ENCODE assay signal across 19 cellular contexts in genomic region chr4:108398836-108399235, GRCh38.
DNase-seq lines count a peak whose midpoint lies in the region; ATAC-seq, FAIRE-seq and TF ChIP-seq lines count a peak whose summit lies in the region.
"Had no signal": no experiment of that assay in that cellular context is flagged by ENCODE, and none has a peak within 500 bp of the region (broad histone marks: within the 10 kb centered on the region; RNA-seq: fewer than 3 reads in every experiment).

No MANE protein-coding gene starts in this region.

- TF ChIP-seq EP300 in K562 (IDR thresholded peaks at IDR 0.05; ENCODE audit: low read length), result no peak

- no peak overlapping the region for H2BK15ac ChIP-seq in mesendoderm (replicated peaks; ENCODE audit: low read depth)

- H3K23ac ChIP-seq in mesendoderm (ENCODE audit: low read length), result no peak overlapping the region

- H2AFZ ChIP-seq in K562 (ENCODE audit: low read depth, low read length), result 0 out of 2 replicates have a peak overlapping the region, but pooled peaks have one; percentile 18

- H4K8ac ChIP-seq in mesendoderm (ENCODE audit: low read depth, low read length), result no peak overlapping the region

- POLR2A ChIA-PET in HEK293 (lab: Yijun Ruan, JAX) (no interaction called here), K562 (lab: Yijun Ruan, JAX) (no interaction called here)

- 26% methylated on average over 7 of the region's 7 CpGs for WGBS in K562 (ENCODE audit: insufficient coverage, low coverage, missing lambda C conversion rate)
- no CpG with 5 or more reads among the region's 7 CpGs for WGBS in mesendoderm (ENCODE audit: extremely low coverage, insufficient coverage, low lambda C conversion rate)

- no peak for TF ChIP-seq RAD21 in K562 (CRISPR knock-in tag; conservative IDR thresholded peaks at IDR 0.05 in 1 of 2, IDR thresholded peaks at IDR 0.05 in 1 of 2)

- no peaks in the 10 kb centered on the region for H3K9me1 ChIP-seq in K562 (ENCODE audit: control insufficient read depth, insufficient read depth, low read length)

- TF ChIP-seq CTCF in HEK293 (tag by site-specific recombination; IDR thresholded peaks at IDR 0.05), result no peak
- TF ChIP-seq CTCF in K562 (IDR thresholded peaks at IDR 0.05 in 2 of 3, conservative IDR thresholded peaks at IDR 0.05 in 1 of 3; ENCODE audit: insufficient read depth in 2 of 3, low read depth in 1 of 3, low read length in 3 of 3), result no peak

- H3K27me3 ChIP-seq in BLaER1 (no peaks in the 10 kb centered on the region), K562 (ENCODE audit: control insufficient read depth in 2 of 2, insufficient read depth in 2 of 2, low read length in 2 of 2) (peaks cover 2 to 5% of the 10 kb centered on the region in 2 experiments; a peak in 1 of 5 replicates), mesendoderm (ENCODE audit: insufficient read depth, low read length, poor library complexity) (no peaks in the 10 kb centered on the region)
- H3K27me3 ChIP-seq: MG63 had no signal

- DNase-seq in K562 (ENCODE audit: extremely low read depth in 1 of 4, low spot score in 3 of 4), result no peak
- DNase-seq in mesendoderm, result peak; percentile 50
- no peak for DNase-seq in C1 segment of cervical spinal cord (lab: John Stamatoyannopoulos, UW)
- no peak for DNase-seq in middle frontal gyrus (ENCODE audit: extremely low spot score, low spot score)
- no peak for DNase-seq in activated CD8-positive, alpha-beta memory T cell treated with anti-CD3 and anti-CD28 coated beads for 24 hours
- DNase-seq: GF-D8, HCEC 1CT, MG63, NCI-H1694, NCI-H2081, NCI-H526 treated with DMSO at 0.1 percent for 48 hours, SHP77 had no signal

- intact Hi-C loops in K562 (cut with micrococcal nuclease), result no loop called here

- H4K5ac ChIP-seq in mesendoderm (ENCODE audit: low read length), result no peak overlapping the region

- no peaks in the 10 kb centered on the region for H3K79me1 ChIP-seq in mesendoderm (ENCODE audit: low read length)

- no peak overlapping the region for H2AK5ac ChIP-seq in mesendoderm (ENCODE audit: low read length)

- no peak overlapping the region for H3K56ac ChIP-seq in mesendoderm (ENCODE audit: low read length)

- no peak for TF ChIP-seq POLR2A in K562 (conservative IDR thresholded peaks at IDR 0.05)

- ATAC-seq in K562, result peak; percentile 54; the same call in 2 of the 3 replicates
- ATAC-seq: HepG2, Panc1 had no signal

- H3K4me2 ChIP-seq in BLaER1, result peak overlapping the region; percentile 76
- H3K4me2 ChIP-seq in K562 (ENCODE audit: insufficient read depth, low read length), result no peak overlapping the region
- no peak overlapping the region for H3K4me2 ChIP-seq in mesendoderm (ENCODE audit: low read length)

- no peak overlapping the region for H2BK5ac ChIP-seq in mesendoderm (ENCODE audit: low read length)

- CTCF ChIA-PET in HEK293 (lab: Yijun Ruan, JAX), result no interaction called here
- CTCF ChIA-PET in K562 (lab: Yijun Ruan, JAX; ENCODE audit: low intra/inter-chr PET ratio), result no interaction called here

- H3K4me3 ChIP-seq in BLaER1, result no peak overlapping the region
- H3K4me3 ChIP-seq in HEK293 (ENCODE audit: low read depth, low read length), result no peak overlapping the region
- H3K4me3 ChIP-seq in K562, result no peak overlapping the region
- no peak overlapping the region for H3K4me3 ChIP-seq in mesendoderm (ENCODE audit: low read length)
- H3K4me3 ChIP-seq: MG63 had no signal

- no peak overlapping the region for H3K27ac ChIP-seq in BLaER1
- H3K27ac ChIP-seq in HEK293 (ENCODE audit: extremely low read depth, low read depth, low read length), result no peak overlapping the region
- H3K27ac ChIP-seq in K562 (ENCODE audit: extremely low read depth, low read depth, low read length), result no peak overlapping the region
- H3K27ac ChIP-seq in mesendoderm (ENCODE audit: low read depth, low read length), result no peak overlapping the region
- H3K27ac ChIP-seq: RWPE1 had no signal

- in situ Hi-C loops in K562 (cut with MboI), result no loop called here

- H3K36me3 ChIP-seq in BLaER1 (no peaks in the 10 kb centered on the region), HEK293 (ENCODE audit: control insufficient read depth in 2 of 2, insufficient read depth in 1 of 2, low read length in 2 of 2) (no peaks in the 10 kb centered on the region), K562 (ENCODE audit: control insufficient read depth, insufficient read depth, low read length) (no peaks in the 10 kb centered on the region), mesendoderm (ENCODE audit: control insufficient read depth, insufficient read depth, low read length) (no peaks in the 10 kb centered on the region)
- H3K36me3 ChIP-seq: MG63 had no signal

- H3K79me2 ChIP-seq in K562 (ENCODE audit: control insufficient read depth, insufficient read depth, low read length) (no peaks in the 10 kb centered on the region), mesendoderm (ENCODE audit: control insufficient read depth, insufficient read depth, low read length) (no peaks in the 10 kb centered on the region)

- H4K20me1 ChIP-seq in BLaER1 (no peaks in the 10 kb centered on the region), K562 (replicated peaks; ENCODE audit: control insufficient read depth, insufficient read depth, low read length) (no peaks in the 10 kb centered on the region)

- no peak for FAIRE-seq in K562 (lab: Jason Lieb, UNC)
- FAIRE-seq: GM12891, H1, HepG2 had no signal

- H3K9me3 ChIP-seq in BLaER1 (no peaks in the 10 kb centered on the region), HEK293 (ENCODE audit: control insufficient read depth, insufficient read depth, low read depth, low read length) (no peaks in the 10 kb centered on the region), K562 (replicated peaks; ENCODE audit: control insufficient read depth, insufficient read depth, low read depth, low read length) (no peaks in the 10 kb centered on the region)
- H3K9me3 ChIP-seq: MG63 had no signal

- H3K9ac ChIP-seq in BLaER1 (no peak overlapping the region), K562 (ENCODE audit: insufficient read depth in 1 of 2, low read depth in 2 of 2, low read length in 2 of 2) (no peak overlapping the region), mesendoderm (ENCODE audit: low read length) (no peak overlapping the region)

- BruUV-seq in K562 (replicated peaks; lab: Mats Ljungman, UMichigan), result no TSS peak

- H3K4ac ChIP-seq in mesendoderm (ENCODE audit: low read depth, low read length), result no peak overlapping the region

- H3K18ac ChIP-seq in mesendoderm (ENCODE audit: low read length), result no peak overlapping the region

- no peak overlapping the region for H2BK120ac ChIP-seq in mesendoderm (ENCODE audit: low read depth, low read length)

- peaks cover 31% of the 10 kb centered on the region for H3K4me1 ChIP-seq in BLaER1
- no peaks in the 10 kb centered on the region for H3K4me1 ChIP-seq in HEK293 (ENCODE audit: control insufficient read depth, insufficient read depth, low read length)
- no peaks in the 10 kb centered on the region; a peak in 1 of 5 replicates for H3K4me1 ChIP-seq in K562 (replicated peaks in 1 of 2; ENCODE audit: control insufficient read depth in 2 of 2, insufficient read depth in 2 of 2, low read length in 2 of 2)
- peaks cover 4% of the 10 kb centered on the region for H3K4me1 ChIP-seq in mesendoderm (ENCODE audit: control insufficient read depth, low read depth, low read length)

TF ChIP-seq in HEK293, 187 proteins besides CTCF, POLR2A, EP300 and RAD21:
- TF ChIP-seq KLF1 (tag by site-specific recombination; IDR thresholded peaks at IDR 0.05) (0 out of 2 replicates have a peak, but pooled peaks have one; percentile 21), ZNF112 (tag by site-specific recombination; IDR thresholded peaks at IDR 0.05) (no peak), ZNF248 (tag by site-specific recombination; IDR thresholded peaks at IDR 0.05) (no peak)
- TF ChIP-seq, protein P1, sequence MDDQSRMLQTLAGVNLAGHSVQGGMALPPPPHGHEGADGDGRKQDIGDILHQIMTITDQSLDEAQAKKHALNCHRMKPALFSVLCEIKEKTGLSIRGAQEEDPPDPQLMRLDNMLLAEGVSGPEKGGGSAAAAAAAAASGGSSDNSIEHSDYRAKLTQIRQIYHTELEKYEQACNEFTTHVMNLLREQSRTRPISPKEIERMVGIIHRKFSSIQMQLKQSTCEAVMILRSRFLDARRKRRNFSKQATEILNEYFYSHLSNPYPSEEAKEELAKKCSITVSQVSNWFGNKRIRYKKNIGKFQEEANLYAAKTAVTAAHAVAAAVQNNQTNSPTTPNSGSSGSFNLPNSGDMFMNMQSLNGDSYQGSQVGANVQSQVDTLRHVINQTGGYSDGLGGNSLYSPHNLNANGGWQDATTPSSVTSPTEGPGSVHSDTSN (CRISPR knock-in tag; IDR thresholded peaks at IDR 0.05), result no peak

TF ChIP-seq in K562, 482 proteins besides CTCF, POLR2A, EP300 and RAD21 (continues in another document):
- TF ChIP-seq BHLHE40 (IDR thresholded peaks at IDR 0.05; ENCODE audit: low read length), result no peak
- TF ChIP-seq ZNF408 (CRISPR knock-in tag; IDR thresholded peaks at IDR 0.05; ENCODE audit: low read depth), result no peak
- TF ChIP-seq ZNF347 (CRISPR knock-in tag; IDR thresholded peaks at IDR 0.05; ENCODE audit: low read depth), result no peak
- TF ChIP-seq AFF4 (CRISPR knock-in tag; IDR thresholded peaks at IDR 0.05), result no peak
- no peak for TF ChIP-seq TBP (optimal IDR thresholded peaks at IDR 0.05; ENCODE audit: low read depth, low read length)
- no peak for TF ChIP-seq ZNF133 (CRISPR knock-in tag; IDR thresholded peaks at IDR 0.05)
